ENCODE assay signal across 11 cellular contexts in the genomic region with DNA sequence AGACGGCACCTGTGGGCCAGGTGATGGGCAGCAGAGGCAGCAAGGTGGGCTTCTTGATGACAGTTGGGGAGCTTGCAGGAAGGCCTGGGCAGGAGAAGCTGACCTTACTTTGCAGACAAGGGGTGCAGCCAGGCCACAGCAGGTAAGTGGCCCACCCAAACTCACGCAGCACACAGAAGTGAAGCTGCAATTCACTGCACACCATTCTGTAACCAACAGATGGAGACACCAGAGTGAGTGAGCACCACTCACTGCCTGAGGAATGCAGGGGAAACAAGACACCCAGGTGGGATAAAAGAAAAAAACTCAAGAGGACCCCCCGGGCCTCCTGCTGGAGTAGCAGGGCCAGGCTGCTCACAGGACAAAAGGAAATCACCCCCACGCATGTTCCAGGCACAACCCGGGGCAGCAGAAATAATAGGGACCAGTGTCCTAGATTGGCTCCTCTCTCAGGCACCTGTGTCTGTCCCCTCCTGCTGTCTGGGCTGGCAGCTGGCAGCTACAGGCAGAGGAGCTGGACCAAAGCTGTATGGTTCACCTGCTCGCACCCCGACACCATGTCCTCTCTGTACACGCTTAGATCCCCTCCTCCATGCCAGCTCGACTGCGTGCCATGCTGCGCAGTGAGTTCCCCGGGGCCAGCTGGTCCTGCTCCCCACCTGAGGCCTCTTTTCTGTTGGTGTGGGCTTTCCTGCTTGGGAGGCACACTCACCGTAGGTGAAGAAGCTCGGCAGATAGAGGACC. TPM values are rescaled to one million over a fixed set of nuclear protein-coding genes. Genes with fewer than 3 reads are reported as not detected.
DNase-seq lines count a peak whose midpoint lies in the region; ATAC-seq and TF ChIP-seq lines count a peak whose summit lies in the region.
"Had no signal": no experiment of that assay in that cellular context is flagged by ENCODE, and none has a peak within 500 bp of the region (broad histone marks: within the 10 kb centered on the region; RNA-seq: fewer than 3 reads in every experiment).

No MANE protein-coding gene starts in this region.

- DNase-seq in Right ventricle myocardium superior (peak; percentile 27), cardiac septum (ENCODE audit: low spot score) (no peak), NCI-H345 (lab: John Stamatoyannopoulos, UW) (peak; percentile 57), epithelial cell of proximal tubule (ENCODE audit: low read depth) (no peak), substantia nigra (lab: John Stamatoyannopoulos, UW) (peak in 6 of 49 donors; percentile 10 to 42 (median 26)), NCI-H446 treated with DMSO at 0.1 percent for 48 hours (lab: John Stamatoyannopoulos, UW) (no peak), GM20000 (ENCODE audit: low spot score) (no peak)
- DNase-seq in NK-92 treated with Interleukin-12 subunit alpha and Interleukin-12 subunit beta, amount 100 ng/mL, for 24 hours (lab: John Stamatoyannopoulos, UW) = no peak
- DNase-seq: CD4-positive, alpha-beta memory T cell; stimulated activated naive CD8-positive, alpha-beta T cell treated with anti-CD3 and anti-CD28 coated beads, Interleukin-15, amount 100 ng/mL, for 72 hours had no signal

- no peak for ATAC-seq in Right ventricle myocardium superior (ENCODE audit: poor library complexity)
- ATAC-seq: stimulated activated naive CD8-positive, alpha-beta T cell treated with anti-CD3 and anti-CD28 coated beads, Interleukin-15, amount 100 ng/mL, for 72 hours had no signal

- no peak overlapping the region for H3K4me3 ChIP-seq in epithelial cell of proximal tubule (ENCODE audit: low read depth, low read length)

- intact Hi-C loops in Right ventricle myocardium superior (cut with DNase I) = no loop called here
- intact Hi-C loops in cardiac septum (cut with DNase I) = loop anchor here (2.0 kb wide), 1 partner anchor 96 kb away; the partner anchor contains the start of gene C6orf89

- peak overlapping the region; percentile 59 for H3K27ac ChIP-seq in substantia nigra (ENCODE audit: low read depth, low read length, poor library complexity, severe bottlenecking)
- H3K27ac ChIP-seq: KMS-11 had no signal

- TF ChIP-seq CTCF in epithelial cell of proximal tubule (conservative IDR thresholded peaks at IDR 0.05; ENCODE audit: low read depth, low read length) (peak; percentile 34), GM20000 (IDR thresholded peaks at IDR 0.05; ENCODE audit: extremely low read depth, missing control alignments) (no peak)

RNA-seq across cellular contexts. Expression of gene MTCH1, which starts 4.9 kb away (rescaled TPM):
- total RNA-seq in Right ventricle myocardium superior = 205 TPM
- 139 TPM for total RNA-seq in cardiac septum
- 235 and 275 TPM in 2 replicates for total RNA-seq in epithelial cell of proximal tubule

RNA-seq across cellular contexts. Expression of gene FGD2, which starts 24.4 kb away (rescaled TPM):
- total RNA-seq in Right ventricle myocardium superior = 5.7 TPM
- total RNA-seq in cardiac septum = 2.3 TPM
- total RNA-seq in epithelial cell of proximal tubule = not detected in 2 replicates

RNA-seq across cellular contexts. Expression of gene PI16, which starts 26.5 kb away (rescaled TPM):
- total RNA-seq in Right ventricle myocardium superior (27.8 TPM), cardiac septum (11.9 TPM), epithelial cell of proximal tubule (not detected in 2 replicates)

Comparison
In these comparisons a context has a peak if more than half of its experiments do, and no peak if none do; other contexts are left out.
1. DNase-seq: peak in Right ventricle myocardium superior (single experiment) and NCI-H345 (single experiment); none in cardiac septum (single experiment), epithelial cell of proximal tubule (single experiment), NCI-H446 treated with DMSO at 0.1 percent for 48 hours (single experiment), GM20000 (single experiment) and NK-92 treated with Interleukin-12 subunit alpha and Interleukin-12 subunit beta, amount 100 ng/mL, for 24 hours (single experiment).
2. RNA of gene PI16, which starts 26.5 kb away (total RNA-seq): 27.8 TPM in Right ventricle myocardium superior (single experiment) and 11.9 TPM in cardiac septum (single experiment); not detected in epithelial cell of proximal tubule; every median in the first group is over 10 times any median in the second.